Comparison of ENCODE assay signal across 14 cellular contexts in the genomic region with DNA sequence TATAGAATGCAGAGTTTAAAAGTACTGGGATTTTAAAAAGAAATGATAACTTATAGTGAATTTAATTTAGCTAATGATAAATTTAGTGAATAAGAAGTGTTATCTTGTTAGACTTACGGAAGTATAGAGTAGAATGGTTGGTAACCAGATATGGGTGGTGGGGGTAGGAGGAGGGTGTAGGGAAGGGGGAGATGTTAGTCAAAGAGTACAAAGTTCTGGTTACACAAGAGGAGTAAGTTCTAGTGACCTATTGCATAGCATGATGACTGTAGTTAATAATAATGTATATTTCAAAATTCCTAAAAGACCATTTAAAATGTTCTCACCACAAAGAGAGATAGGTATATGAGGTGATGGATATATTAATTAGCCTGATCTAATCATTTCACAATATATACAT. TPM values are rescaled to one million over a fixed set of nuclear protein-coding genes. Genes with fewer than 3 reads are reported as not detected.
DNase-seq lines count a peak whose midpoint lies in the region; ATAC-seq lines count a peak whose summit lies in the region.
"Had no signal": no experiment of that assay in that cellular context is flagged by ENCODE, and none has a peak within 500 bp of the region (broad histone marks: within the 10 kb centered on the region; RNA-seq: fewer than 3 reads in every experiment).

No MANE protein-coding gene starts in this region.

- H3K27me3 ChIP-seq in ACC112 (ENCODE audit: insufficient read depth, low read length) (no peaks in the 10 kb centered on the region), mesenchymal stem cell (ENCODE audit: control insufficient read depth in 1 of 2, insufficient read depth in 1 of 2, low read length in 2 of 2) (no peaks in the 10 kb centered on the region)
- H3K27me3 ChIP-seq: ascending aorta, SJCRH30, transverse colon had no signal

- H3K14ac ChIP-seq in mesenchymal stem cell (ENCODE audit: low read length in 2 of 2) = no peak overlapping the region

- no peak overlapping the region for H3K4ac ChIP-seq in mesenchymal stem cell (ENCODE audit: low read depth in 1 of 2, low read length in 2 of 2)

- H3K4me1 ChIP-seq in ACC112 (ENCODE audit: control insufficient read depth, insufficient read depth, low read length, unreplicated experiment) = peaks cover 43% of the 10 kb centered on the region
- no peaks in the 10 kb centered on the region for H3K4me1 ChIP-seq in mesenchymal stem cell (ENCODE audit: control insufficient read depth, insufficient read depth, low read depth, low read length)

- no peak overlapping the region for H3K18ac ChIP-seq in mesenchymal stem cell (ENCODE audit: low read depth in 1 of 2, low read length in 2 of 2)

- H2BK15ac ChIP-seq in mesenchymal stem cell (ENCODE audit: low read depth, poor library complexity, severe bottlenecking) = no peak overlapping the region

- H3K4me3 ChIP-seq in ACC112 (ENCODE audit: low read depth, low read length) (0 out of 2 replicates have a peak overlapping the region, but pooled peaks have one; percentile 77), mesenchymal stem cell (ENCODE audit: insufficient read depth in 1 of 2, low read depth in 1 of 2, low read length in 2 of 2) (no peak overlapping the region)
- H3K4me3 ChIP-seq: SJCRH30 had no signal

- no peak overlapping the region for H3K4me2 ChIP-seq in mesenchymal stem cell (ENCODE audit: low read length, poor library complexity, severe bottlenecking)

- H3K27ac ChIP-seq in ACC112 (ENCODE audit: low read depth, low read length) (peak overlapping the region; percentile 96), mesenchymal stem cell (ENCODE audit: low read length, poor library complexity, severe bottlenecking) (no peak overlapping the region)
- H3K27ac ChIP-seq: SJCRH30 had no signal

- DNase-seq in ELR (ENCODE audit: low read depth) = peak; percentile 17
- peak; percentile 71 for DNase-seq in amniotic epithelial cell (ENCODE audit: low read depth)
- no peak for DNase-seq in mesenchymal stem cell
- DNase-seq in HPDE6-E6E7 (ENCODE audit: extremely low spot score) = no peak
- no peak for DNase-seq in cerebellar cortex (ENCODE audit: low spot score)
- no peak for DNase-seq in NCI-H748 treated with DMSO at 0.1 percent for 48 hours (lab: John Stamatoyannopoulos, UW)
- DNase-seq: mesendoderm, NCI-H2227 treated with DMSO at 0.1 percent for 48 hours, occipital lobe, SJCRH30, transverse colon had no signal

- H4K8ac ChIP-seq in mesenchymal stem cell (ENCODE audit: low read length) = no peak overlapping the region

- ATAC-seq in HG02870 (IDR thresholded peaks at IDR 0.05; ENCODE audit: unreplicated experiment) = no peak

- peaks cover 12% of the 10 kb centered on the region for H3K79me1 ChIP-seq in mesenchymal stem cell (replicated peaks; ENCODE audit: low read length, poor library complexity, severe bottlenecking)

- H2BK12ac ChIP-seq in mesenchymal stem cell (ENCODE audit: low read length in 2 of 2) = no peak overlapping the region

- 85% methylated on average over 1 of the region's 1 CpG for WGBS in mesenchymal stem cell

- H3K23ac ChIP-seq in mesenchymal stem cell (ENCODE audit: low read length in 2 of 2) = no peak overlapping the region

- peaks cover 31% of the 10 kb centered on the region for H3K9me3 ChIP-seq in mesenchymal stem cell (ENCODE audit: control insufficient read depth, low read length)

- no peak overlapping the region for H2BK5ac ChIP-seq in mesenchymal stem cell (ENCODE audit: low read depth, low read length, poor library complexity, severe bottlenecking)

- H3K36me3 ChIP-seq in ACC112 (ENCODE audit: insufficient read depth, low read length) = peaks cover 17% of the 10 kb centered on the region
- H3K36me3 ChIP-seq in mesenchymal stem cell (ENCODE audit: control insufficient read depth in 1 of 2, insufficient read depth in 2 of 2, low read depth in 1 of 2, low read length in 2 of 2) = peaks cover 2 to 26% of the 10 kb centered on the region in 2 experiments

- H4K91ac ChIP-seq in mesenchymal stem cell (ENCODE audit: low read length) = no peak overlapping the region

- peak overlapping the region; percentile 82 for H3K9ac ChIP-seq in mesenchymal stem cell (ENCODE audit: low read length)

- no peak overlapping the region for H2AK5ac ChIP-seq in mesenchymal stem cell (ENCODE audit: low read length, severe bottlenecking)

- H2BK120ac ChIP-seq in mesenchymal stem cell (ENCODE audit: low read depth, low read length) = no peak overlapping the region

- peaks cover 74% of the 10 kb centered on the region for H3K79me2 ChIP-seq in ACC112 (ENCODE audit: control insufficient read depth, insufficient read depth, low read length, unreplicated experiment)

- H2AFZ ChIP-seq in ACC112 (ENCODE audit: low read length, unreplicated experiment) = no peak overlapping the region
- no peak overlapping the region for H2AFZ ChIP-seq in mesenchymal stem cell (ENCODE audit: low read depth, low read length)

RNA-seq across cellular contexts. Expression of a gene that starts 30.7 kb away (rescaled TPM):
- 9.7 TPM for polyA plus RNA-seq in mesenchymal stem cell (2013, experiment 1 of 2)
- polyA plus RNA-seq in mesenchymal stem cell (2013, experiment 2 of 2) = 9.7 TPM

Comparison
In these comparisons a context has a peak if more than half of its experiments do, and no peak if none do; other contexts are left out.
1. DNase-seq: peak in ELR (single experiment) and amniotic epithelial cell (single experiment); none in mesenchymal stem cell (single experiment), HPDE6-E6E7 (single experiment), cerebellar cortex (single experiment) and NCI-H748 treated with DMSO at 0.1 percent for 48 hours (single experiment).